Comparison of ENCODE assay signal across 1 cellular context in genomic region chr11:75204012-75204674, GRCh38.
TF ChIP-seq lines count a peak whose summit lies in the region.

No MANE protein-coding gene starts in this region.

TF ChIP-seq in HepG2, 621 proteins besides CTCF, POLR2A, EP300 and RAD21 (continued from another document and continues in another):
- TF ChIP-seq, protein P1, sequence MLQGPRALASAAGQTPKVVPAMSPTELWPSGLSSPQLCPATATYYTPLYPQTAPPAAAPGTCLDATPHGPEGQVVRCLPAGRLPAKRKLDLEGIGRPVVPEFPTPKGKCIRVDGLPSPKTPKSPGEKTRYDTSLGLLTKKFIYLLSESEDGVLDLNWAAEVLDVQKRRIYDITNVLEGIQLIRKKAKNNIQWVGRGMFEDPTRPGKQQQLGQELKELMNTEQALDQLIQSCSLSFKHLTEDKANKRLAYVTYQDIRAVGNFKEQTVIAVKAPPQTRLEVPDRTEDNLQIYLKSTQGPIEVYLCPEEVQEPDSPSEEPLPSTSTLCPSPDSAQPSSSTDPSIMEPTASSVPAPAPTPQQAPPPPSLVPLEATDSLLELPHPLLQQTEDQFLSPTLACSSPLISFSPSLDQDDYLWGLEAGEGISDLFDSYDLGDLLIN (CRISPR knock-in tag; IDR thresholded peaks at IDR 0.05; ENCODE audit: borderline replicate concordance) = no peak
- no peak for TF ChIP-seq ZNF3 (CRISPR knock-in tag; IDR thresholded peaks at IDR 0.05)
- no peak for TF ChIP-seq LRRFIP1 (CRISPR knock-in tag; conservative IDR thresholded peaks at IDR 0.05)
- no peak for TF ChIP-seq PHB2 (IDR thresholded peaks at IDR 0.05; ENCODE audit: partially characterized antibody)
- TF ChIP-seq BCLAF1 (IDR thresholded peaks at IDR 0.05) = no peak
- no peak for TF ChIP-seq ZNF335 (CRISPR knock-in tag; IDR thresholded peaks at IDR 0.05)
- no peak for TF ChIP-seq JDP2 (CRISPR knock-in tag; IDR thresholded peaks at IDR 0.05; ENCODE audit: borderline replicate concordance)
- no peak for TF ChIP-seq JUN (CRISPR knock-in tag; IDR thresholded peaks at IDR 0.05)
- TF ChIP-seq SKI (IDR thresholded peaks at IDR 0.05; ENCODE audit: partially characterized antibody) = no peak
- TF ChIP-seq IKZF1 (IDR thresholded peaks at IDR 0.05) = no peak
- TF ChIP-seq IRX3 (CRISPR knock-in tag; IDR thresholded peaks at IDR 0.05; ENCODE audit: borderline replicate concordance, low read depth) = no peak
- no peak for TF ChIP-seq ZNF274 (CRISPR knock-in tag; IDR thresholded peaks at IDR 0.05)
- TF ChIP-seq NR1H2 (CRISPR knock-in tag; IDR thresholded peaks at IDR 0.05; ENCODE audit: borderline replicate concordance, low read depth) = no peak
- TF ChIP-seq, protein P2, sequence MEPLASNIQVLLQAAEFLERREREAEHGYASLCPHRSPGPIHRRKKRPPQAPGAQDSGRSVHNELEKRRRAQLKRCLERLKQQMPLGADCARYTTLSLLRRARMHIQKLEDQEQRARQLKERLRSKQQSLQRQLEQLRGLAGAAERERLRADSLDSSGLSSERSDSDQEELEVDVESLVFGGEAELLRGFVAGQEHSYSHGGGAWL (CRISPR knock-in tag; IDR thresholded peaks at IDR 0.05) = no peak
- TF ChIP-seq, protein P3, sequence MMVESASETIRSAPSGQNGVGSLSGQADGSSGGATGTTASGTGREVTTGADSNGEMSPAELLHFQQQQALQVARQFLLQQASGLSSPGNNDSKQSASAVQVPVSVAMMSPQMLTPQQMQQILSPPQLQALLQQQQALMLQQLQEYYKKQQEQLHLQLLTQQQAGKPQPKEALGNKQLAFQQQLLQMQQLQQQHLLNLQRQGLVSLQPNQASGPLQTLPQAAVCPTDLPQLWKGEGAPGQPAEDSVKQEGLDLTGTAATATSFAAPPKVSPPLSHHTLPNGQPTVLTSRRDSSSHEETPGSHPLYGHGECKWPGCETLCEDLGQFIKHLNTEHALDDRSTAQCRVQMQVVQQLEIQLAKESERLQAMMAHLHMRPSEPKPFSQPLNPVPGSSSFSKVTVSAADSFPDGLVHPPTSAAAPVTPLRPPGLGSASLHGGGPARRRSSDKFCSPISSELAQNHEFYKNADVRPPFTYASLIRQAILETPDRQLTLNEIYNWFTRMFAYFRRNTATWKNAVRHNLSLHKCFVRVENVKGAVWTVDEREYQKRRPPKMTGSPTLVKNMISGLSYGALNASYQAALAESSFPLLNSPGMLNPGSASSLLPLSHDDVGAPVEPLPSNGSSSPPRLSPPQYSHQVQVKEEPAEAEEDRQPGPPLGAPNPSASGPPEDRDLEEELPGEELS (CRISPR knock-in tag; IDR thresholded peaks at IDR 0.05) = peak; percentile 59
- no peak for TF ChIP-seq NFE2 (CRISPR knock-in tag; IDR thresholded peaks at IDR 0.05)
- TF ChIP-seq ZBTB38 (CRISPR knock-in tag; IDR thresholded peaks at IDR 0.05) = no peak
- TF ChIP-seq ZBTB4 (CRISPR knock-in tag; IDR thresholded peaks at IDR 0.05; ENCODE audit: borderline replicate concordance) = no peak
- TF ChIP-seq EED (CRISPR knock-in tag; IDR thresholded peaks at IDR 0.05) = peak; percentile 83; the same call in 1 of the 2 replicates
- 0 out of 2 replicates have a peak, but pooled peaks have one; percentile 38 for TF ChIP-seq ZNF138 (CRISPR knock-in tag; IDR thresholded peaks at IDR 0.05; ENCODE audit: low read depth)
- no peak for TF ChIP-seq ZNF24 (IDR thresholded peaks at IDR 0.05)
- TF ChIP-seq CENPX (CRISPR knock-in tag; IDR thresholded peaks at IDR 0.05) = no peak
- no peak; the same call in 1 of the 2 replicates for TF ChIP-seq RFXAP (CRISPR knock-in tag; IDR thresholded peaks at IDR 0.05; ENCODE audit: borderline replicate concordance)
- no peak for TF ChIP-seq ZNF550 (CRISPR knock-in tag; IDR thresholded peaks at IDR 0.05; ENCODE audit: borderline replicate concordance)
- TF ChIP-seq, protein P4, sequence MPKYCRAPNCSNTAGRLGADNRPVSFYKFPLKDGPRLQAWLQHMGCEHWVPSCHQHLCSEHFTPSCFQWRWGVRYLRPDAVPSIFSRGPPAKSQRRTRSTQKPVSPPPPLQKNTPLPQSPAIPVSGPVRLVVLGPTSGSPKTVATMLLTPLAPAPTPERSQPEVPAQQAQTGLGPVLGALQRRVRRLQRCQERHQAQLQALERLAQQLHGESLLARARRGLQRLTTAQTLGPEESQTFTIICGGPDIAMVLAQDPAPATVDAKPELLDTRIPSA (CRISPR knock-in tag; IDR thresholded peaks at IDR 0.05; ENCODE audit: borderline replicate concordance) = no peak
- TF ChIP-seq, protein P5, sequence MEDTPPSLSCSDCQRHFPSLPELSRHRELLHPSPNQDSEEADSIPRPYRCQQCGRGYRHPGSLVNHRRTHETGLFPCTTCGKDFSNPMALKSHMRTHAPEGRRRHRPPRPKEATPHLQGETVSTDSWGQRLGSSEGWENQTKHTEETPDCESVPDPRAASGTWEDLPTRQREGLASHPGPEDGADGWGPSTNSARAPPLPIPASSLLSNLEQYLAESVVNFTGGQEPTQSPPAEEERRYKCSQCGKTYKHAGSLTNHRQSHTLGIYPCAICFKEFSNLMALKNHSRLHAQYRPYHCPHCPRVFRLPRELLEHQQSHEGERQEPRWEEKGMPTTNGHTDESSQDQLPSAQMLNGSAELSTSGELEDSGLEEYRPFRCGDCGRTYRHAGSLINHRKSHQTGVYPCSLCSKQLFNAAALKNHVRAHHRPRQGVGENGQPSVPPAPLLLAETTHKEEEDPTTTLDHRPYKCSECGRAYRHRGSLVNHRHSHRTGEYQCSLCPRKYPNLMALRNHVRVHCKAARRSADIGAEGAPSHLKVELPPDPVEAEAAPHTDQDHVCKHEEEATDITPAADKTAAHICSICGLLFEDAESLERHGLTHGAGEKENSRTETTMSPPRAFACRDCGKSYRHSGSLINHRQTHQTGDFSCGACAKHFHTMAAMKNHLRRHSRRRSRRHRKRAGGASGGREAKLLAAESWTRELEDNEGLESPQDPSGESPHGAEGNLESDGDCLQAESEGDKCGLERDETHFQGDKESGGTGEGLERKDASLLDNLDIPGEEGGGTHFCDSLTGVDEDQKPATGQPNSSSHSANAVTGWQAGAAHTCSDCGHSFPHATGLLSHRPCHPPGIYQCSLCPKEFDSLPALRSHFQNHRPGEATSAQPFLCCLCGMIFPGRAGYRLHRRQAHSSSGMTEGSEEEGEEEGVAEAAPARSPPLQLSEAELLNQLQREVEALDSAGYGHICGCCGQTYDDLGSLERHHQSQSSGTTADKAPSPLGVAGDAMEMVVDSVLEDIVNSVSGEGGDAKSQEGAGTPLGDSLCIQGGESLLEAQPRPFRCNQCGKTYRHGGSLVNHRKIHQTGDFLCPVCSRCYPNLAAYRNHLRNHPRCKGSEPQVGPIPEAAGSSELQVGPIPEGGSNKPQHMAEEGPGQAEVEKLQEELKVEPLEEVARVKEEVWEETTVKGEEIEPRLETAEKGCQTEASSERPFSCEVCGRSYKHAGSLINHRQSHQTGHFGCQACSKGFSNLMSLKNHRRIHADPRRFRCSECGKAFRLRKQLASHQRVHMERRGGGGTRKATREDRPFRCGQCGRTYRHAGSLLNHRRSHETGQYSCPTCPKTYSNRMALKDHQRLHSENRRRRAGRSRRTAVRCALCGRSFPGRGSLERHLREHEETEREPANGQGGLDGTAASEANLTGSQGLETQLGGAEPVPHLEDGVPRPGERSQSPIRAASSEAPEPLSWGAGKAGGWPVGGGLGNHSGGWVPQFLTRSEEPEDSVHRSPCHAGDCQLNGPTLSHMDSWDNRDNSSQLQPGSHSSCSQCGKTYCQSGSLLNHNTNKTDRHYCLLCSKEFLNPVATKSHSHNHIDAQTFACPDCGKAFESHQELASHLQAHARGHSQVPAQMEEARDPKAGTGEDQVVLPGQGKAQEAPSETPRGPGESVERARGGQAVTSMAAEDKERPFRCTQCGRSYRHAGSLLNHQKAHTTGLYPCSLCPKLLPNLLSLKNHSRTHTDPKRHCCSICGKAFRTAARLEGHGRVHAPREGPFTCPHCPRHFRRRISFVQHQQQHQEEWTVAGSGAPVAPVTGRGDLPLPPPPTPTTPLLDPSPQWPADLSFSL (CRISPR knock-in tag; IDR thresholded peaks at IDR 0.05) = no peak
- TF ChIP-seq ZNF720 (CRISPR knock-in tag; IDR thresholded peaks at IDR 0.05) = no peak
- TF ChIP-seq MEIS1 (CRISPR knock-in tag; IDR thresholded peaks at IDR 0.05; ENCODE audit: borderline replicate concordance) = no peak
- TF ChIP-seq, protein P6, sequence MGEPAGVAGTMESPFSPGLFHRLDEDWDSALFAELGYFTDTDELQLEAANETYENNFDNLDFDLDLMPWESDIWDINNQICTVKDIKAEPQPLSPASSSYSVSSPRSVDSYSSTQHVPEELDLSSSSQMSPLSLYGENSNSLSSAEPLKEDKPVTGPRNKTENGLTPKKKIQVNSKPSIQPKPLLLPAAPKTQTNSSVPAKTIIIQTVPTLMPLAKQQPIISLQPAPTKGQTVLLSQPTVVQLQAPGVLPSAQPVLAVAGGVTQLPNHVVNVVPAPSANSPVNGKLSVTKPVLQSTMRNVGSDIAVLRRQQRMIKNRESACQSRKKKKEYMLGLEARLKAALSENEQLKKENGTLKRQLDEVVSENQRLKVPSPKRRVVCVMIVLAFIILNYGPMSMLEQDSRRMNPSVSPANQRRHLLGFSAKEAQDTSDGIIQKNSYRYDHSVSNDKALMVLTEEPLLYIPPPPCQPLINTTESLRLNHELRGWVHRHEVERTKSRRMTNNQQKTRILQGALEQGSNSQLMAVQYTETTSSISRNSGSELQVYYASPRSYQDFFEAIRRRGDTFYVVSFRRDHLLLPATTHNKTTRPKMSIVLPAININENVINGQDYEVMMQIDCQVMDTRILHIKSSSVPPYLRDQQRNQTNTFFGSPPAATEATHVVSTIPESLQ (CRISPR knock-in tag; conservative IDR thresholded peaks at IDR 0.05) = no peak
- TF ChIP-seq SALL2 (CRISPR knock-in tag; IDR thresholded peaks at IDR 0.05) = no peak
- peak; percentile 50 for TF ChIP-seq ASH2L (IDR thresholded peaks at IDR 0.05; ENCODE audit: insufficient read length, low read depth, low read length)
- peak; percentile 89 for TF ChIP-seq HDAC2 (CRISPR knock-in tag; IDR thresholded peaks at IDR 0.05)
- peak; percentile 37 for TF ChIP-seq CCDC6 (CRISPR knock-in tag; IDR thresholded peaks at IDR 0.05)
- no peak for TF ChIP-seq ZNF589 (CRISPR knock-in tag; conservative IDR thresholded peaks at IDR 0.05)
- TF ChIP-seq ZNF567 (CRISPR knock-in tag; IDR thresholded peaks at IDR 0.05; ENCODE audit: borderline replicate concordance) = no peak
- no peak for TF ChIP-seq ZBTB42 (CRISPR knock-in tag; IDR thresholded peaks at IDR 0.05)
- TF ChIP-seq NKX3-1 (CRISPR knock-in tag; IDR thresholded peaks at IDR 0.05) = no peak
- no peak for TF ChIP-seq FIP1L1 (IDR thresholded peaks at IDR 0.05; ENCODE audit: borderline replicate concordance, insufficient read depth, low read depth, low read length)
- no peak for TF ChIP-seq JUNB (CRISPR knock-in tag; IDR thresholded peaks at IDR 0.05; ENCODE audit: borderline replicate concordance)
- no peak for TF ChIP-seq REPIN1 (CRISPR knock-in tag; IDR thresholded peaks at IDR 0.05; ENCODE audit: borderline replicate concordance, low read depth)
